8 cellular contexts compared by ENCODE assay signal in the genomic region with DNA sequence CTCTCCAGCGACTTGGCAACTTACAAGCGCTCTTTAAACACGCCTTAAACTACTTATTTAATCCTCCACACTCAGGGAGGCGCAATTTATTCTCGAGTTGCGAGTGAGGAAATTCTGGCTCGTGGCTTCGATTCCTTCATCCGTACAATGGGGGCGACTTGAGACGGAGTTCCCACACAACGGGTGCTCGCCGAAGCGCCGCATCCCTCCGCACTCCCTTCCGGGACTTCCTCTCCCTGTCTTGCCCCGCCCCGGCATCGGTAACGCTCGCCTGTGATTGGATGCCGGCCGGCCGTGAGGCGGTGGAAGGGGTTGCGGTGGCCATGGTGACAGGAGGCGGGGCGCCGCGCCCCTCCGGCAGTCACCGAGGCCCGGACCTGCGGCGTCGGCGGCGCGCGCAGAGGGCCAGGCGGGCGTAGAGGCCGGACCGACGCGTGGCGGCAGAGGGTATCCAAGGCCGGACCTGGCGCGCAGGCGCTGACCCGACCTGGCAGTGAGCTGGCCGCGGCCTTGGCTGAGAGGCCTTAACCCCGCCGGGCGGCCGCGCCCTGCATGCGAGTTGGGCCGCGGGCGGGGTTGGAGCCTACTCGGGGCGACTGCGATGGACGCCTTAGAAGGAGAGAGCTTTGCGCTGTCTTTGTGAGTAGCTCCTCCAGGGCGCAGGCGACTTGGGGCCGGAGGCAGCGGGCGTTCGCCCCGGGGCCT.
A peak's percentile ranks its signal among the peaks of the same experiment; 100 is the strongest.
DNase-seq lines count a peak whose midpoint lies in the region; ATAC-seq and TF ChIP-seq lines count a peak whose summit lies in the region.

A gene (plus strand): TSS at position 493 of the 705 bp plus-strand sequence. CDS start 109 bp downstream, at position 602.

- DNase-seq in AG09319 (ENCODE audit: extremely low read depth, low read depth), result peak; percentile 95
- peak; percentile 78 to 88 for DNase-seq in NCI-H446 (lab: John Stamatoyannopoulos, UW)
- peak; percentile 97 for DNase-seq in cerebellar cortex (ENCODE audit: low spot score)
- DNase-seq in islet precursor cell, result peak; percentile 99
- DNase-seq in stimulated activated CD4-positive, alpha-beta T cell treated with anti-CD3 and anti-CD28 coated beads, Interleukin-12 subunit alpha, Interleukin-12 subunit beta, amount 100 ng/mL, for 48 hours (ENCODE audit: low read depth in 2 of 3, low spot score in 1 of 3), result peak; percentile 94 to 98 (median 94)

- TF ChIP-seq CTCF in AG09319 (IDR thresholded peaks at IDR 0.05; ENCODE audit: low read depth, low read length), result no peak; the same call in 1 of the 2 replicates

- ATAC-seq in GM19023 (IDR thresholded peaks at IDR 0.05; ENCODE audit: unreplicated experiment), result peak; percentile 92
- ATAC-seq in HG03280 (IDR thresholded peaks at IDR 0.05; ENCODE audit: unreplicated experiment), result peak; percentile 95
- peak; percentile 98 to 99 for ATAC-seq in activated CD4-positive, CD25-positive, alpha-beta regulatory T cell treated with anti-CD3 and anti-CD28 coated beads, Interleukin-2, amount 50 U/mL, for 24 hours

Comparison
In these comparisons a context has a peak if more than half of its experiments do, and no peak if none do; other contexts are left out.
1. Peak in every context shown above with its lines: DNase-seq and ATAC-seq.